ENCODE assay signal across 1 cellular context in the genomic region with DNA sequence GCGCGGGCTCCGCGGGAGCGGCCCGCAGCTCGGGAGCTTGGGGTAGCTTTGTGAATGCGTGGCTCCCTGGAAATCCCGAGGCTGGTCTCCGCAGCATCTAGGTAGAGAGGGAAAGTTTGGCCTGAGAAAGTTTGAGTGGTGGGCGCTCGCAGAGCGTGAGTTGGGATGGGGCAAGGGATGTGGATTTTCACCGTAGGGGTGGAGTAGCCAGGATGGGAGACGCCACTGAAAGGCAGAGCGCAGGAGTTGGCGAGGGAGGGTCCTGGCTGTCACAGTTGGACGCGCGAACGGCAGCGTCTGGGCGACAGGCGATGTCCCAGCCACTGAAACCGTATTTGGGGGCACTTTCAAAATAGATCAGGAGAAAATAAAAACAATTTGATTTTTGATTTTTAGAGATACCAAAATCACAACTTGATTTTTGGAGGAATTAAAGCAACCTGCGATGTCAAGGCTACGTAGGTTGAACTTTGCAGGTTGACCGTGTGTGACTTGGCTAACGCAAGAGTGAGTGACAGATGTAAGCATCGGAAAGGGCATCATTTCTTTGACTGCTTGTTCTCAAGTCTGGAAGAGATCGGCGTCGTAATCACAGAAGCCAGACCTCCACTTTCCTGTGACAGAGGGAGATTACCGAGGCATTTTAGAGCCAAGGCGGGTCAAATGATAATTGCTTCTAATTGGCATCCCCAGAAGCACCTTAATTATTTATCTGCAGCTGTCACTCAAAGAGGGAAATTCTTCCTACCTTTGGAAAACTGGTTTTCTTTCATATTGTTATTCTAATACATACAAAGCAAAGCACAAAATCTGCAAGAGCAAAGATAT.
A peak's percentile ranks its signal among the peaks of the same experiment; 100 is the strongest.
TF ChIP-seq lines count a peak whose summit lies in the region.

No MANE protein-coding gene starts in this region.

TF ChIP-seq in H1, 55 proteins besides CTCF, POLR2A, EP300 and RAD21:
- TF ChIP-seq SAP30 (IDR thresholded peaks at IDR 0.05; ENCODE audit: insufficient read depth, insufficient replicate concordance, low read length) (peak; percentile 93), KDM4A (IDR thresholded peaks at IDR 0.05; ENCODE audit: low read depth, low read length, severe bottlenecking) (peak; percentile 59), BRCA1 (IDR thresholded peaks at IDR 0.05; ENCODE audit: low read depth, low read length) (no peak), ASH2L (IDR thresholded peaks at IDR 0.05; ENCODE audit: low read length) (peak; percentile 30)
